14 cellular contexts compared by ENCODE assay signal in genomic region chr12:29050503-29050902, GRCh38.
A peak's percentile ranks its signal among the peaks of the same experiment; 100 is the strongest.
DNase-seq lines count a peak whose midpoint lies in the region; ATAC-seq and TF ChIP-seq lines count a peak whose summit lies in the region.
"Had no signal": no experiment of that assay in that cellular context is flagged by ENCODE, and none has a peak within 500 bp of the region (broad histone marks: within the 10 kb centered on the region; RNA-seq: fewer than 3 reads in every experiment).

No MANE protein-coding gene starts in this region.

- peak; percentile 87 for ATAC-seq in GM18502 (IDR thresholded peaks at IDR 0.05; ENCODE audit: poor library complexity, unreplicated experiment)
- ATAC-seq in GM21367 (IDR thresholded peaks at IDR 0.05; ENCODE audit: unreplicated experiment), result peak; percentile 87
- ATAC-seq in HG02943 (IDR thresholded peaks at IDR 0.05; ENCODE audit: low read depth, unreplicated experiment), result peak; percentile 90
- no peak for ATAC-seq in activated naive CD8-positive, alpha-beta T cell treated with anti-CD3 and anti-CD28 coated beads, Interleukin-2, amount 50 U/mL, for 24 hours
- ATAC-seq: Panc1 had no signal

- H3K79me2 ChIP-seq in Karpas-422 (ENCODE audit: low read length), result no peaks in the 10 kb centered on the region

- H3K4me3 Mint-ChIP-seq in activated naive CD8-positive, alpha-beta T cell treated with anti-CD3 and anti-CD28 coated beads, Interleukin-2, amount 50 U/mL, for 24 hours, result no peak overlapping the region
- H3K4me3 Mint-ChIP-seq: activated naive CD8-positive, alpha-beta T cell treated with anti-CD3 and anti-CD28 coated beads for 36 hours had no signal

- H3K4me1 Mint-ChIP-seq in activated naive CD8-positive, alpha-beta T cell treated with anti-CD3 and anti-CD28 coated beads, Interleukin-2, amount 50 U/mL, for 24 hours, result no peaks in the 10 kb centered on the region

- H3K36me3 ChIP-seq in Karpas-422 (ENCODE audit: insufficient read depth, low read length) (no peaks in the 10 kb centered on the region), tibial nerve (no peaks in the 10 kb centered on the region)

- H3K4me1 ChIP-seq in Karpas-422 (ENCODE audit: low read length) (no peaks in the 10 kb centered on the region), tibial nerve (no peaks in the 10 kb centered on the region)

- H3K9me2 ChIP-seq in Karpas-422 (replicated peaks; ENCODE audit: insufficient read depth, low read length), result no peaks in the 10 kb centered on the region

- no peaks in the 10 kb centered on the region for H3K9me3 Mint-ChIP-seq in activated naive CD8-positive, alpha-beta T cell treated with anti-CD3 and anti-CD28 coated beads, Interleukin-2, amount 50 U/mL, for 24 hours
- H3K9me3 Mint-ChIP-seq: activated naive CD8-positive, alpha-beta T cell treated with anti-CD3 and anti-CD28 coated beads for 36 hours had no signal

- TF ChIP-seq CTCF in tibial nerve (IDR thresholded peaks at IDR 0.05), result no peak

- no peak overlapping the region for H3K27ac Mint-ChIP-seq in activated naive CD8-positive, alpha-beta T cell treated with anti-CD3 and anti-CD28 coated beads, Interleukin-2, amount 50 U/mL, for 24 hours
- H3K27ac Mint-ChIP-seq: activated naive CD8-positive, alpha-beta T cell treated with anti-CD3 and anti-CD28 coated beads for 36 hours had no signal

- no peak overlapping the region for H3K9ac ChIP-seq in Karpas-422 (ENCODE audit: low read length)

- H3K27me3 Mint-ChIP-seq in activated naive CD8-positive, alpha-beta T cell treated with anti-CD3 and anti-CD28 coated beads, Interleukin-2, amount 50 U/mL, for 24 hours, result no peaks in the 10 kb centered on the region

- H3K27me3 ChIP-seq in Karpas-422 (ENCODE audit: low read length), result no peaks in the 10 kb centered on the region
- H3K27me3 ChIP-seq in tibial nerve, result no peaks in the 10 kb centered on the region

- H3K36me3 Mint-ChIP-seq in activated naive CD8-positive, alpha-beta T cell treated with anti-CD3 and anti-CD28 coated beads, Interleukin-2, amount 50 U/mL, for 24 hours (ENCODE audit: low read depth), result no peaks in the 10 kb centered on the region
- H3K36me3 Mint-ChIP-seq: activated naive CD8-positive, alpha-beta T cell treated with anti-CD3 and anti-CD28 coated beads for 36 hours had no signal

- H3K4me3 ChIP-seq in Karpas-422 (ENCODE audit: low read length), result no peak overlapping the region
- no peak overlapping the region for H3K4me3 ChIP-seq in tibial nerve

- WGBS in tibial nerve, 2 donors, result 46 to 94% methylated on average over 3 of the region's 3 CpGs

- no peak for TF ChIP-seq EP300 in tibial nerve (IDR thresholded peaks at IDR 0.05)

- H3K27ac ChIP-seq in Karpas-422 (ENCODE audit: low read length) (no peak overlapping the region), tibial nerve (no peak overlapping the region)

- no peak overlapping the region for H3K4me2 ChIP-seq in Karpas-422 (ENCODE audit: low read depth, low read length, poor library complexity, severe bottlenecking)

- DNase-seq in Karpas-422 (peak; percentile 44), cortex of kidney (lab: John Stamatoyannopoulos, UW) (no peak), tibial nerve (ENCODE audit: low spot score in 2 of 2) (no peak), SKM-1 (lab: John Stamatoyannopoulos, UW; ENCODE audit: unreplicated experiment) (no peak)
- no peak for DNase-seq in activated naive CD8-positive, alpha-beta T cell treated with anti-CD3 and anti-CD28 coated beads, Interleukin-2, amount 50 U/mL, for 24 hours
- DNase-seq: activated naive CD8-positive, alpha-beta T cell treated with anti-CD3 and anti-CD28 coated beads for 36 hours; DND-41; mesenchymal stem cell; NCI-H2171 treated with DMSO at 0.1 percent for 48 hours; T1000 had no signal

- no peak overlapping the region for H2AFZ ChIP-seq in Karpas-422 (ENCODE audit: low read length)

- H4K20me1 ChIP-seq in Karpas-422 (ENCODE audit: insufficient read depth, low read depth, low read length), result no peaks in the 10 kb centered on the region

- no peak for TF ChIP-seq POLR2A in tibial nerve (IDR thresholded peaks at IDR 0.05)

- no peaks in the 10 kb centered on the region for H3K9me3 ChIP-seq in Karpas-422 (ENCODE audit: low read length)
- H3K9me3 ChIP-seq in tibial nerve, result no peaks in the 10 kb centered on the region
